Comparison of ENCODE assay signal across 12 cellular contexts in the genomic region with DNA sequence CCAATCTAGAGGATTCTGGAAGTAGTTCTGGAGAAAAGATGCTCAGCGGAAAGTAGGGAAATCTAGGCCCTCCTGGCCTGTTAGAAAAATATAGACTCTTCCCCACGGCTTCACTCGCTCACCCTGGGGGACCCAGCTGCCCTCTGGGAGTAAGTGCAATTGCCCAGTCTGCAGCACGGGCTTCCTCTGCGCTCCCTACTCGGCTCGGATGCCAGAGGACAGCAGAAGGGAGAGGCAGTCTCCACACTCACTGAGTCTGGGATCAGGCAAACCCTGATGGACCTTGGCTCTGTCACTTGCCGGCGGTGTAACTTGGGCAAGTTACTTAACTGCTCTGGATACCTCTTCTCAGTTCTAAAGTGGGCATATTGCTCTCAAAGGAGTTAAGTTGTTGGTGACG. TPM values are rescaled to one million over a fixed set of nuclear protein-coding genes. Genes with fewer than 3 reads are reported as not detected.
A peak's percentile ranks its signal among the peaks of the same experiment; 100 is the strongest.
DNase-seq lines count a peak whose midpoint lies in the region; ATAC-seq and TF ChIP-seq lines count a peak whose summit lies in the region.
"Had no signal": no experiment of that assay in that cellular context is flagged by ENCODE, and none has a peak within 500 bp of the region (broad histone marks: within the 10 kb centered on the region; RNA-seq: fewer than 3 reads in every experiment).

No MANE protein-coding gene starts in this region.

- TF ChIP-seq CTCF in BE2C (IDR thresholded peaks at IDR 0.05; ENCODE audit: low read depth, low read length) (no peak), glutamatergic neuron (IDR thresholded peaks at IDR 0.05; ENCODE audit: partially characterized antibody, unreplicated experiment) (no peak), neural cell (IDR thresholded peaks at IDR 0.05; ENCODE audit: poor library complexity, severe bottlenecking) (no peak)

- no peaks in the 10 kb centered on the region for H3K9me2 ChIP-seq in neural cell (ENCODE audit: insufficient read depth, low read length)

- H3K27ac ChIP-seq in HUES64 (ENCODE audit: low read depth, low read length) (no peak overlapping the region), neural cell (ENCODE audit: low read length) (no peak overlapping the region)
- H3K27ac ChIP-seq: ovary, WERI-Rb-1 had no signal

- H3K27me3 Mint-ChIP-seq in glutamatergic neuron (ENCODE audit: unreplicated experiment), result peaks cover 36% of the 10 kb centered on the region

- no peaks in the 10 kb centered on the region for H4K20me1 ChIP-seq in neural cell (ENCODE audit: insufficient read depth)

- H3K36me3 Mint-ChIP-seq in glutamatergic neuron (ENCODE audit: unreplicated experiment), result no peaks in the 10 kb centered on the region

- H3F3A ChIP-seq in neural cell (ENCODE audit: insufficient read depth, low read length, poor library complexity, severe bottlenecking), result no peaks in the 10 kb centered on the region

- no peak overlapping the region for H3K4me2 ChIP-seq in neural cell (ENCODE audit: low read length)

- no peak overlapping the region for H3K27ac Mint-ChIP-seq in glutamatergic neuron (ENCODE audit: unreplicated experiment)
- H3K27ac Mint-ChIP-seq: CD14-positive monocyte had no signal

- H3K9ac ChIP-seq in HUES64 (ENCODE audit: low read depth, low read length), result no peak overlapping the region
- no peak overlapping the region for H3K9ac ChIP-seq in neural cell (ENCODE audit: low read length)

- H3K9me3 ChIP-seq in BE2C (no peaks in the 10 kb centered on the region), HUES64 (ENCODE audit: insufficient read depth, low read depth, low read length) (no peaks in the 10 kb centered on the region), neural cell (ENCODE audit: low read length) (no peaks in the 10 kb centered on the region)
- H3K9me3 ChIP-seq: ovary had no signal

- H3K4me1 ChIP-seq in BE2C (peaks cover 6% of the 10 kb centered on the region), HUES64 (ENCODE audit: insufficient read depth, low read length) (peaks cover 23% of the 10 kb centered on the region)

- DNase-seq in BE2C (no peak), glutamatergic neuron (peak; percentile 24), NCI-H2107 (lab: John Stamatoyannopoulos, UW) (no peak), cerebellar nuclear complex (lab: John Stamatoyannopoulos, UW) (no peak), NCI-H1105 (lab: John Stamatoyannopoulos, UW) (no peak)
- DNase-seq: effector CD4-positive, alpha-beta T cell; ovary; WERI-Rb-1 had no signal

- peaks cover 7% of the 10 kb centered on the region for H3K9me3 Mint-ChIP-seq in glutamatergic neuron (ENCODE audit: unreplicated experiment)

- peak overlapping the region; percentile 86 for H3K4me3 Mint-ChIP-seq in glutamatergic neuron (ENCODE audit: unreplicated experiment)

- H3K36me3 ChIP-seq in BE2C (no peaks in the 10 kb centered on the region), HUES64 (ENCODE audit: insufficient read depth, low read length) (no peaks in the 10 kb centered on the region), neural cell (ENCODE audit: insufficient read depth, low read length) (no peaks in the 10 kb centered on the region)
- H3K36me3 ChIP-seq: ovary, WERI-Rb-1 had no signal

- WGBS in HUES64, result 9% methylated on average over 10 of the region's 10 CpGs

- no peak overlapping the region for H2AFZ ChIP-seq in neural cell (ENCODE audit: low read depth, low read length)

- no peak for TF ChIP-seq RAD21 in neural cell (conservative IDR thresholded peaks at IDR 0.05)

- ATAC-seq in GM18861 (IDR thresholded peaks at IDR 0.05; ENCODE audit: unreplicated experiment), result no peak

- peak overlapping the region; percentile 21; the same call in 1 of the 2 replicates for H3K4me3 ChIP-seq in BE2C (ENCODE audit: low read depth, low read length)
- H3K4me3 ChIP-seq in HUES64 (ENCODE audit: low read length), result peak overlapping the region; percentile 62
- peak overlapping the region; percentile 83 for H3K4me3 ChIP-seq in neural cell (ENCODE audit: low read length)
- H3K4me3 ChIP-seq: ovary had no signal

- peaks cover 16% of the 10 kb centered on the region for H3K4me1 Mint-ChIP-seq in glutamatergic neuron (ENCODE audit: low read depth, unreplicated experiment)

- TF ChIP-seq EP300 in neural cell (conservative IDR thresholded peaks at IDR 0.05; ENCODE audit: poor library complexity, severe bottlenecking), result no peak

- H3K79me2 ChIP-seq in neural cell (replicated peaks; ENCODE audit: insufficient read depth, low read length), result no peaks in the 10 kb centered on the region

- no peaks in the 10 kb centered on the region for H3K27me3 ChIP-seq in BE2C
- H3K27me3 ChIP-seq in HUES64 (ENCODE audit: insufficient read depth, low read length), result peaks cover 78% of the 10 kb centered on the region
- peaks cover 71% of the 10 kb centered on the region for H3K27me3 ChIP-seq in neural cell (ENCODE audit: insufficient read depth, low read depth, low read length)
- H3K27me3 ChIP-seq: ovary had no signal

TF ChIP-seq in neural cell, 6 proteins besides CTCF, POLR2A, EP300 and RAD21:
- TF ChIP-seq TAF1 (IDR thresholded peaks at IDR 0.05; ENCODE audit: low read depth) (no peak), SMC3 (conservative IDR thresholded peaks at IDR 0.05; ENCODE audit: poor library complexity) (no peak)

RNA-seq across cellular contexts. Expression of gene SHISA3, which starts 2.1 kb away (rescaled TPM):
- polyA plus RNA-seq in BE2C (2012; ENCODE audit: insufficient read depth, insufficient read length, low read depth), result 3.8 TPM
- 6.3 TPM for polyA plus RNA-seq in HUES64 (2013, experiment 1 of 2)
- 5.1 TPM for polyA plus RNA-seq in HUES64 (2013, experiment 2 of 2)
- 0.42 TPM for total RNA-seq in glutamatergic neuron (ENCODE audit: unreplicated experiment)
- not detected in 2 replicates for polyA plus RNA-seq in neural cell
- not detected in 2 replicates for polyA minus RNA-seq in neural cell
- polyA plus RNA-seq: CD14-positive monocyte had no signal

Comparison
In these comparisons a context has a peak if more than half of its experiments do, and no peak if none do; other contexts are left out.
1. H3K4me3 ChIP-seq: peak in every context shown above with its lines; median percentile 83 in neural cell; 62 in HUES64; 21 in BE2C.